Comparison of ENCODE assay signal across 2 cellular contexts in genomic region chr3:23659274-23659673, GRCh38.
TF ChIP-seq lines count a peak whose summit lies in the region.

No MANE protein-coding gene starts in this region.

TF ChIP-seq in GM23338, 12 proteins besides CTCF, POLR2A, EP300 and RAD21:
- TF ChIP-seq ETS1 (IDR thresholded peaks at IDR 0.05) (no peak), CREB1 (CRISPR knock-in tag; IDR thresholded peaks at IDR 0.05; ENCODE audit: low read depth) (no peak), NANOG (IDR thresholded peaks at IDR 0.05; ENCODE audit: borderline replicate concordance) (no peak), STAT1 (IDR thresholded peaks at IDR 0.05; ENCODE audit: unreplicated experiment) (no peak), POLR2AphosphoS5 (IDR thresholded peaks at IDR 0.05; ENCODE audit: low read depth) (no peak), REST (IDR thresholded peaks at IDR 0.05; ENCODE audit: unreplicated experiment) (no peak), ZNF114 (CRISPR knock-in tag; IDR thresholded peaks at IDR 0.05) (no peak), ZNF331 (CRISPR knock-in tag; IDR thresholded peaks at IDR 0.05; ENCODE audit: low read depth) (no peak), ZNF462 (CRISPR knock-in tag; IDR thresholded peaks at IDR 0.05) (no peak), JUNB (IDR thresholded peaks at IDR 0.05; ENCODE audit: unreplicated experiment) (no peak)

TF ChIP-seq in HepG2, 621 proteins besides CTCF, POLR2A, EP300 and RAD21 (continued from another document):
- TF ChIP-seq ZNF329 (CRISPR knock-in tag; IDR thresholded peaks at IDR 0.05; ENCODE audit: low read depth) = no peak
